Comparison of ENCODE assay signal across 21 cellular contexts in genomic region chr20:3605386-3605886, GRCh38. TPM values are rescaled to one million over a fixed set of nuclear protein-coding genes. Genes with fewer than 3 reads are reported as not detected.
"Had no signal": no experiment of that assay in that cellular context is flagged by ENCODE, and none has a peak within 500 bp of the region (broad histone marks: within the 10 kb centered on the region; RNA-seq: fewer than 3 reads in every experiment).

No MANE protein-coding gene starts in this region.

RNA-seq across cellular contexts. Expression of gene GFRA4, which starts 57.8 kb away (rescaled TPM):
- total RNA-seq: activated naive CD4-positive, alpha-beta T cell treated with anti-CD3 and anti-CD28 coated beads for 36 hours; activated naive CD4-positive, alpha-beta T cell treated with anti-CD3 and anti-CD28 coated beads, Interleukin-2, amount 50 U/mL, for 72 hours; activated naive CD8-positive, alpha-beta T cell treated with anti-CD3 and anti-CD28 coated beads for 36 hours; activated naive CD8-positive, alpha-beta T cell treated with anti-CD3 and anti-CD28 coated beads, Interleukin-2, amount 10 ng/mL, durations not matched to agents 7 days and 5 days; activated T-cell treated with anti-CD3 and anti-CD28 coated beads, Interleukin-2, amount 50 U/mL, for 4 hours; activated T-cell treated with anti-CD3 and anti-CD28 coated beads, Interleukin-2, amount 50 U/mL, for 72 hours; activated T-helper 1 cell treated with anti-CD3 and anti-CD28 coated beads, Interleukin-12 subunit alpha, Interleukin-12 subunit beta, Interleukin-2, Interleukin-4 antibody, amounts not matched to agents 30 ng/mL and 10 ng/mL and 1 ng/mL, durations not matched to agents 14 hours and 24 hours and 36 hours; activated T-helper 17 cell treated with anti-CD3 and anti-CD28 coated beads, Interleukin-2, amount 50 U/mL, for 72 hours; activated T-helper 2 cell treated with anti-CD3 and anti-CD28 coated beads, Interferon-gamma antibody, Interleukin-2, Interleukin-4, amounts not matched to agents 10 μg/mL and 5 μg/mL and 100 μg/mL, durations not matched to agents 14 hours and 24 hours and 36 hours; adrenal gland; aorta; ascending aorta; astrocyte; body of pancreas; breast epithelium; bronchial epithelial cell; cardiac muscle cell; cardiac septum; cerebellum; chondrocyte had no signal
- polyA plus RNA-seq: adipose tissue, adrenal gland, aorta, cardiac muscle cell had no signal
